In the genomic region with DNA sequence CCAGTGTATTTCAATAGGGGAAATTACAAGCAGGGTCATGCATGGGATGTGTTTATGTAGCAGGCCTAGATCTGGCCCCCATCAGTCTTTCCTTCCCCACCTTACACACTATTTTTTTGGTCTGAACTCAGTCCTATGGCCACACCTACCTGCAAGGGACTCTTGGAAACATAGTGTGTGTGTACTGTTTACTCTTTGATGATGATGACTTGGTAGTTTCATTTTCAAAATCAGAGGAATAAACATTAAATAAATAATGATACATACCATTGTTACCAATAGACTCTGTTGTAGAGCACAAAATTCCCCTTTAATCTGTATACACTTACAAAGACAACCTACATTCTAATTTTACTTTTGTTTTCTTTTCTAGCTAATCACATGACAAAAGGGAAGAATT, we compare ENCODE assay signal across 1 cellular context.
TF ChIP-seq lines count a peak whose summit lies in the region.

No MANE protein-coding gene starts in this region.

TF ChIP-seq in IMR-90, 13 proteins besides CTCF, POLR2A, EP300 and RAD21 (continued from another document):
- TF ChIP-seq CHD1 (IDR thresholded peaks at IDR 0.05; ENCODE audit: low read depth, low read length), result no peak
- TF ChIP-seq, protein P1, sequence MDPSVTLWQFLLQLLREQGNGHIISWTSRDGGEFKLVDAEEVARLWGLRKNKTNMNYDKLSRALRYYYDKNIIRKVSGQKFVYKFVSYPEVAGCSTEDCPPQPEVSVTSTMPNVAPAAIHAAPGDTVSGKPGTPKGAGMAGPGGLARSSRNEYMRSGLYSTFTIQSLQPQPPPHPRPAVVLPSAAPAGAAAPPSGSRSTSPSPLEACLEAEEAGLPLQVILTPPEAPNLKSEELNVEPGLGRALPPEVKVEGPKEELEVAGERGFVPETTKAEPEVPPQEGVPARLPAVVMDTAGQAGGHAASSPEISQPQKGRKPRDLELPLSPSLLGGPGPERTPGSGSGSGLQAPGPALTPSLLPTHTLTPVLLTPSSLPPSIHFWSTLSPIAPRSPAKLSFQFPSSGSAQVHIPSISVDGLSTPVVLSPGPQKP (IDR thresholded peaks at IDR 0.05; ENCODE audit: borderline replicate concordance, low read depth, low read length), result no peak
- no peak for TF ChIP-seq USF2 (IDR thresholded peaks at IDR 0.05; ENCODE audit: low read depth, low read length)
- TF ChIP-seq CEBPB (IDR thresholded peaks at IDR 0.05; ENCODE audit: low read depth, low read length), result no peak
TF ChIP-seq in IMR-90: peak in this region for 0.
